15 cellular contexts compared by ENCODE assay signal in genomic region chr5:116303810-116304209, GRCh38.
DNase-seq lines count a peak whose midpoint lies in the region; ATAC-seq and TF ChIP-seq lines count a peak whose summit lies in the region.
"Had no signal": no experiment of that assay in that cellular context is flagged by ENCODE, and none has a peak within 500 bp of the region (broad histone marks: within the 10 kb centered on the region; RNA-seq: fewer than 3 reads in every experiment).

No MANE protein-coding gene starts in this region.

- DNase-seq in NCI-H1105 treated with DMSO at 0.1 percent for 48 hours (lab: John Stamatoyannopoulos, UW) (peak; percentile 34), NCI-H2081 (lab: John Stamatoyannopoulos, UW) (peak; percentile 31 to 78), renal cortical epithelial cell (ENCODE audit: low read depth) (peak; percentile 90), GM03348 (ENCODE audit: low spot score) (no peak), nephron progenitor cell (no peak)
- DNase-seq: CD8-positive, alpha-beta T cell; H7; Karpas-422; NCI-H1694; NCI-H2171; NCI-H510A; PC-9; T-helper 1 cell had no signal

- no peak for ATAC-seq in GM18511 (IDR thresholded peaks at IDR 0.05; ENCODE audit: unreplicated experiment)
- ATAC-seq: CD8-positive, alpha-beta T cell had no signal

- peaks cover 86% of the 10 kb centered on the region for H3K36me3 Mint-ChIP-seq in nephron progenitor cell (ENCODE audit: low read depth)

- H3K9me3 Mint-ChIP-seq in nephron progenitor cell: peaks cover 40% of the 10 kb centered on the region

- H3K27ac Mint-ChIP-seq in nephron progenitor cell: no peak overlapping the region
- H3K27ac Mint-ChIP-seq: CD8-positive, alpha-beta T cell had no signal

- no peaks in the 10 kb centered on the region for H3K27me3 Mint-ChIP-seq in nephron progenitor cell (ENCODE audit: low read depth, poor library complexity)

- H3K4me1 Mint-ChIP-seq in nephron progenitor cell: peaks cover 13% of the 10 kb centered on the region

- peak overlapping the region; percentile 81 for H3K27ac ChIP-seq in VCaP
- H3K27ac ChIP-seq: PC-9 had no signal

- H3K4me3 Mint-ChIP-seq in nephron progenitor cell: no peak overlapping the region
- H3K4me3 Mint-ChIP-seq: CD8-positive, alpha-beta T cell had no signal

- TF ChIP-seq CTCF in VCaP (conservative IDR thresholded peaks at IDR 0.05): no peak
- no peak for TF ChIP-seq CTCF in nephron progenitor cell (IDR thresholded peaks at IDR 0.05)

Comparison
In these comparisons a context has a peak if more than half of its experiments do, and no peak if none do; other contexts are left out.
1. DNase-seq: peak in NCI-H1105 treated with DMSO at 0.1 percent for 48 hours (single experiment), NCI-H2081 (2 of 2) and renal cortical epithelial cell (single experiment); none in GM03348 (single experiment) and nephron progenitor cell (single experiment).